ENCODE assay signal across 8 cellular contexts in genomic region chr2:241112592-241112991, GRCh38. TPM values are rescaled to one million over a fixed set of nuclear protein-coding genes. Genes with fewer than 3 reads are reported as not detected.
A peak's percentile ranks its signal among the peaks of the same experiment; 100 is the strongest.
DNase-seq lines count a peak whose midpoint lies in the region; ATAC-seq and TF ChIP-seq lines count a peak whose summit lies in the region.
"Had no signal": no experiment of that assay in that cellular context is flagged by ENCODE, and none has a peak within 500 bp of the region (broad histone marks: within the 10 kb centered on the region; RNA-seq: fewer than 3 reads in every experiment).

No MANE protein-coding gene starts in this region.

- ATAC-seq in T-cell (replicated peaks in 1 of 4), result peak; percentile 14 to 61 (median 22)
- ATAC-seq in activated naive CD4-positive, alpha-beta T cell treated with anti-CD3 and anti-CD28 coated beads, Interleukin-2, amount 50 U/mL, for 72 hours, result peak; percentile 63 to 70
- no peak for ATAC-seq in GM18909 (IDR thresholded peaks at IDR 0.05; ENCODE audit: poor library complexity, unreplicated experiment)
- ATAC-seq in left ventricle myocardium superior, result no peak

- H3K9me3 ChIP-seq in left ventricle myocardium inferior (replicated peaks), result no peaks in the 10 kb centered on the region

- peaks cover 52 to 62% (median 56%) of the 10 kb centered on the region in 3 donors for H3K4me1 Mint-ChIP-seq in T-cell

- H3K4me1 ChIP-seq in left ventricle myocardium inferior, result no peaks in the 10 kb centered on the region

- no peaks in the 10 kb centered on the region for H3K27me3 ChIP-seq in left ventricle myocardium inferior (ENCODE audit: low read depth)

- peak overlapping the region; percentile 83 to 95 (median 91) for H3K4me3 Mint-ChIP-seq in T-cell

- H3K27me3 Mint-ChIP-seq in T-cell, result no peaks in the 10 kb centered on the region

- H3K36me3 Mint-ChIP-seq in T-cell, result peaks cover 57% of the 10 kb centered on the region
- peaks cover 44 to 50% of the 10 kb centered on the region in 2 donors for H3K36me3 Mint-ChIP-seq in activated naive CD4-positive, alpha-beta T cell treated with anti-CD3 and anti-CD28 coated beads, Interleukin-2, amount 50 U/mL, for 72 hours

- peak overlapping the region; percentile 95 to 99 for H3K27ac Mint-ChIP-seq in T-cell
- H3K27ac Mint-ChIP-seq in activated naive CD4-positive, alpha-beta T cell treated with anti-CD3 and anti-CD28 coated beads, Interleukin-2, amount 50 U/mL, for 72 hours, result peak overlapping the region; percentile 85 to 90

- CTCF ChIA-PET in T-cell (lab: Charles Lee), result interaction anchor here (0.7 to 1.4 kb wide), 3 partner anchors 11 to 34 kb away, joined by 3 to 4 read pairs (median 3); no protein-coding TSS in a partner anchor

- TF ChIP-seq CTCF in GM13977 (IDR thresholded peaks at IDR 0.05; ENCODE audit: extremely low read depth, insufficient read depth, missing control alignments) (no peak), left ventricle myocardium inferior (IDR thresholded peaks at IDR 0.05; ENCODE audit: borderline replicate concordance) (no peak)

- DNase-seq in GM13977 (ENCODE audit: low spot score) (peak; percentile 68), T-cell (peak in 28 of 34 experiments; percentile 27 to 74 (median 50)), left ventricle myocardium inferior (no peak), left ventricle myocardium superior (no peak)
- DNase-seq in activated naive CD4-positive, alpha-beta T cell treated with anti-CD3 and anti-CD28 coated beads, Interleukin-2, amount 50 U/mL, for 72 hours (ENCODE audit: low spot score in 2 of 2), result no peak
- DNase-seq in stimulated activated CD8-positive, alpha-beta memory T cell treated with anti-CD3 and anti-CD28 coated beads, Interleukin-15, amount 100 ng/mL, for 48 hours (ENCODE audit: low read depth in 2 of 2), result peak; percentile 58 to 73
- DNase-seq: Calu3 had no signal

- no peak overlapping the region for H3K4me3 ChIP-seq in left ventricle myocardium inferior

- H3K27ac ChIP-seq in left ventricle myocardium inferior (replicated peaks), result no peak overlapping the region

- no peaks in the 10 kb centered on the region for H3K36me3 ChIP-seq in left ventricle myocardium inferior

- peaks cover 0 to 9% (median 3%) of the 10 kb centered on the region in 3 donors for H3K9me3 Mint-ChIP-seq in T-cell
- H3K9me3 Mint-ChIP-seq in activated naive CD4-positive, alpha-beta T cell treated with anti-CD3 and anti-CD28 coated beads, Interleukin-2, amount 50 U/mL, for 72 hours, result no peaks in the 10 kb centered on the region

- intact Hi-C loops in left ventricle myocardium inferior (cut with micrococcal nuclease) (no loop called here), left ventricle myocardium superior (cut with micrococcal nuclease) (no loop called here)

- POLR2A ChIA-PET in T-cell (lab: Charles Lee), result interaction anchor here in 1 of 2 donors (0.6 to 0.7 kb wide), 2 partner anchors 10 to 37 kb away, joined by 3 read pairs; partner anchors contain the start of gene PASK

- in situ Hi-C loops in GM13977 (cut with MboI; ENCODE audit: low pct_unique_long_range_greater_than_20kb, low sequenced_read_pairs, unreplicated experiment), result no loop called here

RNA-seq across cellular contexts. Expression of gene MTERF4, which starts 10.5 kb away (rescaled TPM):
- total RNA-seq in T-cell (100 to 1,000 TPM in 4 of 5 donors, 10 to 100 TPM in 1; 78.7 to 171 (median 109) TPM), left ventricle myocardium inferior (19.5 TPM), left ventricle myocardium superior (25.8 TPM)
- 10 to 100 TPM; 37.8 to 47.1 TPM for total RNA-seq in activated naive CD4-positive, alpha-beta T cell treated with anti-CD3 and anti-CD28 coated beads, Interleukin-2, amount 50 U/mL, for 72 hours

RNA-seq across cellular contexts. Expression of gene PASK, which starts 36.7 kb away (rescaled TPM):
- total RNA-seq in T-cell, result 100 to 1,000 TPM in 4 of 5 donors, 10 to 100 TPM in 1; 80.5 to 272 (median 167) TPM
- total RNA-seq in activated naive CD4-positive, alpha-beta T cell treated with anti-CD3 and anti-CD28 coated beads, Interleukin-2, amount 50 U/mL, for 72 hours, result 10 to 100 TPM; 67.6 to 95.3 TPM
- 3.4 TPM for total RNA-seq in left ventricle myocardium inferior
- total RNA-seq in left ventricle myocardium superior, result 3.4 TPM

RNA-seq across cellular contexts. Expression of gene PPP1R7, which starts 37.7 kb away (rescaled TPM):
- total RNA-seq in T-cell, result 10 to 100 TPM; 46.6 to 61.2 (median 53.8) TPM
- total RNA-seq in activated naive CD4-positive, alpha-beta T cell treated with anti-CD3 and anti-CD28 coated beads, Interleukin-2, amount 50 U/mL, for 72 hours, result 10 to 100 TPM; 81.6 to 98.9 TPM
- total RNA-seq in left ventricle myocardium inferior, result 61.5 TPM
- 70.3 TPM for total RNA-seq in left ventricle myocardium superior

Comparison
In these comparisons a context has a peak if more than half of its experiments do, and no peak if none do; other contexts are left out.
1. DNase-seq: peak in GM13977 (single experiment), T-cell (28 of 34) and stimulated activated CD8-positive, alpha-beta memory T cell treated with anti-CD3 and anti-CD28 coated beads, Interleukin-15, amount 100 ng/mL, for 48 hours (2 of 2); none in activated naive CD4-positive, alpha-beta T cell treated with anti-CD3 and anti-CD28 coated beads, Interleukin-2, amount 50 U/mL, for 72 hours (0 of 2), left ventricle myocardium inferior (single experiment) and left ventricle myocardium superior (single experiment).
2. ATAC-seq: peak in T-cell (4 of 4) and activated naive CD4-positive, alpha-beta T cell treated with anti-CD3 and anti-CD28 coated beads, Interleukin-2, amount 50 U/mL, for 72 hours (2 of 2); none in GM18909 (single experiment) and left ventricle myocardium superior (single experiment).
3. RNA of gene PASK, which starts 36.7 kb away (total RNA-seq): 80.5 to 272 TPM in T-cell and 67.6 to 95.3 TPM in activated naive CD4-positive, alpha-beta T cell treated with anti-CD3 and anti-CD28 coated beads, Interleukin-2, amount 50 U/mL, for 72 hours; 3.4 TPM in left ventricle myocardium superior (single experiment) and 3.4 TPM in left ventricle myocardium inferior (single experiment); every median in the first group is over 10 times any median in the second.